16 cellular contexts compared by ENCODE assay signal in the genomic region with DNA sequence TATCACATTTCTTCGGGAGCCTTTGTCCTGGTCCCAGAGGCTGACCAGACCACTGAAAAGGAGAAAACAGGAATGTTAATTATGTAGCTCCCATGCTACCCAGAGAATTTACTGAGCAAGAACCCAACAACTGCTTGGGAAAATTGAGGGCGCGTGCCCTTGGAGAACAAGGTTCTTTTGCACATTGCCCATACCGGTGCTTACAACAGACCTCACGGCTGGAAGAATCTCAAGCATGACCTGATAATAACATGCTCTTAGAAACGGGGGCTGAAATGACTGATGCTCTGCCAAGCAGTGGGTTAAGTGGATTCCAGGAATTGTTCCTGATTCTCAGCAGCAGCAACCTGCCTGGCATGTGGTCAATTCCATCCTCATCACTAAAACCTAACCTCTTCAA. TPM values are rescaled to one million over a fixed set of nuclear protein-coding genes. Genes with fewer than 3 reads are reported as not detected.
"Had no signal": no experiment of that assay in that cellular context is flagged by ENCODE, and none has a peak within 500 bp of the region (broad histone marks: within the 10 kb centered on the region; RNA-seq: fewer than 3 reads in every experiment).

No MANE protein-coding gene starts in this region.

- H3K4me1 Mint-ChIP-seq: stimulated activated naive B cell treated with anti-CD40 and anti-IgM and Interleukin-4, amounts not matched to agents 10 μg/mL and 1 μg/mL and 100 μg/mL, for 72 hours had no signal

- H3K9me3 Mint-ChIP-seq: effector memory CD8-positive, alpha-beta T cell had no signal

- ATAC-seq: activated naive CD4-positive, alpha-beta T cell treated with anti-CD3 and anti-CD28 coated beads, Interleukin-2, amount 50 U/mL, for 72 hours; effector memory CD8-positive, alpha-beta T cell; sciatic nerve; stimulated activated naive B cell treated with anti-CD40 and anti-IgM and Interleukin-4, amounts not matched to agents 10 μg/mL and 1 μg/mL and 100 μg/mL, for 72 hours had no signal

- H3K27ac Mint-ChIP-seq: activated naive CD4-positive, alpha-beta T cell treated with anti-CD3 and anti-CD28 coated beads, Interleukin-2, amount 50 U/mL, for 72 hours; activated T-helper 1 cell treated with anti-CD3 and anti-CD28 coated beads, Interleukin-12 subunit alpha, Interleukin-12 subunit beta, Interleukin-2, Interleukin-4 antibody, amounts not matched to agents 30 ng/mL and 10 ng/mL and 1 ng/mL, durations not matched to agents 14 hours and 24 hours and 36 hours; effector memory CD8-positive, alpha-beta T cell; stimulated activated naive B cell treated with anti-CD40 and anti-IgM and Interleukin-4, amounts not matched to agents 10 μg/mL and 1 μg/mL and 100 μg/mL, for 72 hours; T-helper 2 cell treated with Interferon-gamma antibody and Interleukin-4, amounts not matched to agents 5 μg/mL and 100 μg/mL, for 36 hours had no signal

- DNase-seq: activated CD4-positive, alpha-beta T cell treated with anti-CD3 and anti-CD28 coated beads, Interleukin-2, amount 50 U/mL, for 4 hours; activated gamma-delta T cell treated with Interleukin-2 at 50 U/mL for 16 hours; adrenal gland; effector memory CD8-positive, alpha-beta T cell; foreskin fibroblast; left ventricle myocardium inferior; mammary epithelial cell; midbrain; stimulated activated naive B cell treated with anti-CD40 and anti-IgM and Interleukin-4, amounts not matched to agents 10 μg/mL and 1 μg/mL and 100 μg/mL, for 72 hours had no signal

- H3K36me3 Mint-ChIP-seq: activated naive CD4-positive, alpha-beta T cell treated with anti-CD3 and anti-CD28 coated beads, Interleukin-2, amount 50 U/mL, for 72 hours; stimulated activated naive B cell treated with anti-CD40 and anti-IgM and Interleukin-4, amounts not matched to agents 10 μg/mL and 1 μg/mL and 100 μg/mL, for 72 hours had no signal

- H3K4me3 Mint-ChIP-seq: activated T-helper 1 cell treated with anti-CD3 and anti-CD28 coated beads, Interleukin-12 subunit alpha, Interleukin-12 subunit beta, Interleukin-2, Interleukin-4 antibody, amounts not matched to agents 30 ng/mL and 10 ng/mL and 1 ng/mL, durations not matched to agents 14 hours and 24 hours and 36 hours; effector memory CD8-positive, alpha-beta T cell; stimulated activated naive B cell treated with anti-CD40 and anti-IgM and Interleukin-4, amounts not matched to agents 10 μg/mL and 1 μg/mL and 100 μg/mL, for 72 hours; T-helper 2 cell treated with Interferon-gamma antibody and Interleukin-4, amounts not matched to agents 5 μg/mL and 100 μg/mL, for 36 hours had no signal

RNA-seq across cellular contexts. Expression of gene AJAP1, which starts 49.3 kb away (rescaled TPM):
- total RNA-seq: activated CD8-positive, alpha-beta memory T cell treated with anti-CD3 and anti-CD28 coated beads for 36 hours; activated T-helper 1 cell treated with anti-CD3 and anti-CD28 coated beads, Interleukin-12 subunit alpha, Interleukin-12 subunit beta, Interleukin-2, Interleukin-4 antibody, amounts not matched to agents 30 ng/mL and 10 ng/mL and 1 ng/mL, durations not matched to agents 14 hours and 24 hours and 36 hours; cardiac muscle cell; pulmonary artery endothelial cell had no signal
